In genomic region chr1:89823679-89824292, GRCh38 we compare ENCODE assay signal across 1 cellular context.
A peak's percentile ranks its signal among the peaks of the same experiment; 100 is the strongest.
TF ChIP-seq lines count a peak whose summit lies in the region.

No MANE protein-coding gene starts in this region.

TF ChIP-seq in K562, 482 proteins besides CTCF, POLR2A, EP300 and RAD21 (continued from another document and continues in another):
- TF ChIP-seq, protein P1, sequence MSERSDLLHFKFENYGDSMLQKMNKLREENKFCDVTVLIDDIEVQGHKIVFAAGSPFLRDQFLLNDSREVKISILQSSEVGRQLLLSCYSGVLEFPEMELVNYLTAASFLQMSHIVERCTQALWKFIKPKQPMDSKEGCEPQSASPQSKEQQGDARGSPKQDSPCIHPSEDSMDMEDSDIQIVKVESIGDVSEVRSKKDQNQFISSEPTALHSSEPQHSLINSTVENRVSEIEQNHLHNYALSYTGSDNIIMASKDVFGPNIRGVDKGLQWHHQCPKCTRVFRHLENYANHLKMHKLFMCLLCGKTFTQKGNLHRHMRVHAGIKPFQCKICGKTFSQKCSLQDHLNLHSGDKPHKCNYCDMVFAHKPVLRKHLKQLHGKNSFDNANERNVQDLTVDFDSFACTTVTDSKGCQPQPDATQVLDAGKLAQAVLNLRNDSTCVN (CRISPR knock-in tag; IDR thresholded peaks at IDR 0.05): no peak
- TF ChIP-seq NFRKB (IDR thresholded peaks at IDR 0.05; ENCODE audit: low read depth) (peak; percentile 68; the same call in 1 of the 2 replicates), RB1 (IDR thresholded peaks at IDR 0.05; ENCODE audit: low read depth) (no peak), NR4A1 (CRISPR knock-in tag; IDR thresholded peaks at IDR 0.05) (no peak), NR4A1 (tag; IDR thresholded peaks at IDR 0.05) (peak; percentile 67), PRDM10 (IDR thresholded peaks at IDR 0.05; ENCODE audit: partially characterized antibody) (peak; percentile 89), HLTF (IDR thresholded peaks at IDR 0.05) (peak; percentile 79; the same call in 1 of the 2 replicates), CBFA2T2 (conservative IDR thresholded peaks at IDR 0.05) (peak; percentile 95), PHF21A (IDR thresholded peaks at IDR 0.05; ENCODE audit: borderline replicate concordance, low read depth) (no peak), BACH1 (tag; IDR thresholded peaks at IDR 0.05) (peak; percentile 47; the same call in 1 of the 2 replicates), SMARCB1 (IDR thresholded peaks at IDR 0.05; ENCODE audit: insufficient read length, low read depth) (no peak), TRIM25 (IDR thresholded peaks at IDR 0.05; ENCODE audit: borderline replicate concordance) (0 out of 2 replicates have a peak, but pooled peaks have one; percentile 23), NBN (IDR thresholded peaks at IDR 0.05; ENCODE audit: low read depth) (peak; percentile 55; the same call in 1 of the 2 replicates), TCF3 (CRISPR knock-in tag; IDR thresholded peaks at IDR 0.05) (peak; percentile 90), POLR2AphosphoS2 (IDR thresholded peaks at IDR 0.05; ENCODE audit: low read length) (no peak), HNRNPUL1 (IDR thresholded peaks at IDR 0.05; ENCODE audit: low read length) (no peak), ZNF232 (CRISPR knock-in tag; IDR thresholded peaks at IDR 0.05) (peak; percentile 57; the same call in 1 of the 2 replicates), RFX5 (IDR thresholded peaks at IDR 0.05; ENCODE audit: low read depth, low read length) (no peak), MTA3 (IDR thresholded peaks at IDR 0.05; ENCODE audit: borderline replicate concordance) (peak; percentile 52; the same call in 1 of the 2 replicates), PHF8 (IDR thresholded peaks at IDR 0.05; ENCODE audit: borderline replicate concordance, low read length) (no peak), DPF2 (IDR thresholded peaks at IDR 0.05) (peak; percentile 90), ESRRB (CRISPR knock-in tag; IDR thresholded peaks at IDR 0.05; ENCODE audit: borderline replicate concordance) (no peak), MYBL2 (IDR thresholded peaks at IDR 0.05; ENCODE audit: low read depth) (no peak), MYBL2 (CRISPR knock-in tag; IDR thresholded peaks at IDR 0.05; ENCODE audit: borderline replicate concordance) (no peak), GTF2E2 (tag; IDR thresholded peaks at IDR 0.05) (peak; percentile 62; the same call in 1 of the 2 replicates), DIDO1 (tag; IDR thresholded peaks at IDR 0.05; ENCODE audit: low read depth) (no peak), LCOR (CRISPR knock-in tag; IDR thresholded peaks at IDR 0.05) (peak; percentile 37; the same call in 1 of the 2 replicates), POLR2AphosphoS5 (IDR thresholded peaks at IDR 0.05; ENCODE audit: control insufficient read depth, insufficient read depth, low read depth, low read length) (peak; percentile 90), FOXK1 (CRISPR knock-in tag; IDR thresholded peaks at IDR 0.05; ENCODE audit: borderline replicate concordance) (peak; percentile 46; the same call in 1 of the 2 replicates), PREB (CRISPR knock-in tag; IDR thresholded peaks at IDR 0.05) (no peak), SAFB2 (IDR thresholded peaks at IDR 0.05; ENCODE audit: borderline replicate concordance, low read depth, low read length, severe bottlenecking) (no peak), HDAC3 (IDR thresholded peaks at IDR 0.05; ENCODE audit: borderline replicate concordance, partially characterized antibody) (peak; percentile 51), MYC (IDR thresholded peaks at IDR 0.05; ENCODE audit: low read depth, low read length) (peak; percentile 45; the same call in 1 of the 2 replicates), MYC (CRISPR knock-in tag; IDR thresholded peaks at IDR 0.05; ENCODE audit: borderline replicate concordance, low read depth) (no peak), LEF1 (IDR thresholded peaks at IDR 0.05) (peak; percentile 87), PYGO2 (tag; IDR thresholded peaks at IDR 0.05) (peak; percentile 46; the same call in 1 of the 2 replicates), CTBP1 (IDR thresholded peaks at IDR 0.05; ENCODE audit: borderline replicate concordance) (peak; percentile 69), CREB3 (tag; conservative IDR thresholded peaks at IDR 0.05; ENCODE audit: low read depth) (peak; percentile 61; the same call in 1 of the 2 replicates), ZNF212 (CRISPR knock-in tag; IDR thresholded peaks at IDR 0.05) (no peak), HOMEZ (CRISPR knock-in tag; IDR thresholded peaks at IDR 0.05) (no peak), BHLHE40 (IDR thresholded peaks at IDR 0.05; ENCODE audit: low read length) (peak; percentile 71), HMGN3 (IDR thresholded peaks at IDR 0.05; ENCODE audit: borderline replicate concordance, extremely low read depth, insufficient read length, low read depth, low read length) (no peak), TCF7L2 (IDR thresholded peaks at IDR 0.05; ENCODE audit: low read depth, low read length) (no peak), ZNF561 (CRISPR knock-in tag; conservative IDR thresholded peaks at IDR 0.05) (no peak), ZNF282 (CRISPR knock-in tag; IDR thresholded peaks at IDR 0.05) (no peak), SLC30A9 (CRISPR knock-in tag; IDR thresholded peaks at IDR 0.05) (no peak), CC2D1A (IDR thresholded peaks at IDR 0.05) (peak; percentile 89; the same call in 1 of the 2 replicates), SNIP1 (IDR thresholded peaks at IDR 0.05; ENCODE audit: low read depth) (no peak), PTTG1 (tag; IDR thresholded peaks at IDR 0.05; ENCODE audit: low read depth) (peak; percentile 18; the same call in 1 of the 2 replicates), FOXJ2 (tag; IDR thresholded peaks at IDR 0.05) (peak; percentile 45; the same call in 1 of the 2 replicates), SOX6 (IDR thresholded peaks at IDR 0.05) (peak; percentile 62; the same call in 1 of the 2 replicates), ZNF696 (CRISPR knock-in tag; conservative IDR thresholded peaks at IDR 0.05) (no peak), TRIM28 (IDR thresholded peaks at IDR 0.05) (no peak), SMAD2 (IDR thresholded peaks at IDR 0.05; ENCODE audit: low read depth, low read length) (no peak), ZKSCAN3 (CRISPR knock-in tag; IDR thresholded peaks at IDR 0.05) (no peak), HEY1 (CRISPR knock-in tag; IDR thresholded peaks at IDR 0.05; ENCODE audit: borderline replicate concordance) (no peak), ZNF253 (CRISPR knock-in tag; conservative IDR thresholded peaks at IDR 0.05) (no peak)
- TF ChIP-seq, protein P2, sequence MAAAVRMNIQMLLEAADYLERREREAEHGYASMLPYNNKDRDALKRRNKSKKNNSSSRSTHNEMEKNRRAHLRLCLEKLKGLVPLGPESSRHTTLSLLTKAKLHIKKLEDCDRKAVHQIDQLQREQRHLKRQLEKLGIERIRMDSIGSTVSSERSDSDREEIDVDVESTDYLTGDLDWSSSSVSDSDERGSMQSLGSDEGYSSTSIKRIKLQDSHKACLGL (CRISPR knock-in tag; IDR thresholded peaks at IDR 0.05; ENCODE audit: borderline replicate concordance, poor library complexity, severe bottlenecking): no peak
- TF ChIP-seq, protein P3, sequence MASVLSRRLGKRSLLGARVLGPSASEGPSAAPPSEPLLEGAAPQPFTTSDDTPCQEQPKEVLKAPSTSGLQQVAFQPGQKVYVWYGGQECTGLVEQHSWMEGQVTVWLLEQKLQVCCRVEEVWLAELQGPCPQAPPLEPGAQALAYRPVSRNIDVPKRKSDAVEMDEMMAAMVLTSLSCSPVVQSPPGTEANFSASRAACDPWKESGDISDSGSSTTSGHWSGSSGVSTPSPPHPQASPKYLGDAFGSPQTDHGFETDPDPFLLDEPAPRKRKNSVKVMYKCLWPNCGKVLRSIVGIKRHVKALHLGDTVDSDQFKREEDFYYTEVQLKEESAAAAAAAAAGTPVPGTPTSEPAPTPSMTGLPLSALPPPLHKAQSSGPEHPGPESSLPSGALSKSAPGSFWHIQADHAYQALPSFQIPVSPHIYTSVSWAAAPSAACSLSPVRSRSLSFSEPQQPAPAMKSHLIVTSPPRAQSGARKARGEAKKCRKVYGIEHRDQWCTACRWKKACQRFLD (CRISPR knock-in tag; IDR thresholded peaks at IDR 0.05): no peak
- TF ChIP-seq, protein P4, sequence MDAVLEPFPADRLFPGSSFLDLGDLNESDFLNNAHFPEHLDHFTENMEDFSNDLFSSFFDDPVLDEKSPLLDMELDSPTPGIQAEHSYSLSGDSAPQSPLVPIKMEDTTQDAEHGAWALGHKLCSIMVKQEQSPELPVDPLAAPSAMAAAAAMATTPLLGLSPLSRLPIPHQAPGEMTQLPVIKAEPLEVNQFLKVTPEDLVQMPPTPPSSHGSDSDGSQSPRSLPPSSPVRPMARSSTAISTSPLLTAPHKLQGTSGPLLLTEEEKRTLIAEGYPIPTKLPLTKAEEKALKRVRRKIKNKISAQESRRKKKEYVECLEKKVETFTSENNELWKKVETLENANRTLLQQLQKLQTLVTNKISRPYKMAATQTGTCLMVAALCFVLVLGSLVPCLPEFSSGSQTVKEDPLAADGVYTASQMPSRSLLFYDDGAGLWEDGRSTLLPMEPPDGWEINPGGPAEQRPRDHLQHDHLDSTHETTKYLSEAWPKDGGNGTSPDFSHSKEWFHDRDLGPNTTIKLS (IDR thresholded peaks at IDR 0.05; ENCODE audit: borderline replicate concordance, low read depth): peak; percentile 43; the same call in 1 of the 2 replicates
- TF ChIP-seq, protein P5, sequence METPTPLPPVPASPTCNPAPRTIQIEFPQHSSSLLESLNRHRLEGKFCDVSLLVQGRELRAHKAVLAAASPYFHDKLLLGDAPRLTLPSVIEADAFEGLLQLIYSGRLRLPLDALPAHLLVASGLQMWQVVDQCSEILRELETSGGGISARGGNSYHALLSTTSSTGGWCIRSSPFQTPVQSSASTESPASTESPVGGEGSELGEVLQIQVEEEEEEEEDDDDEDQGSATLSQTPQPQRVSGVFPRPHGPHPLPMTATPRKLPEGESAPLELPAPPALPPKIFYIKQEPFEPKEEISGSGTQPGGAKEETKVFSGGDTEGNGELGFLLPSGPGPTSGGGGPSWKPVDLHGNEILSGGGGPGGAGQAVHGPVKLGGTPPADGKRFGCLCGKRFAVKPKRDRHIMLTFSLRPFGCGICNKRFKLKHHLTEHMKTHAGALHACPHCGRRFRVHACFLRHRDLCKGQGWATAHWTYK (CRISPR knock-in tag; IDR thresholded peaks at IDR 0.05): no peak
